ENCODE assay signal across 8 cellular contexts in genomic region chr16:1492923-1493745, GRCh38. TPM values are rescaled to one million over a fixed set of nuclear protein-coding genes. Genes with fewer than 3 reads are reported as not detected.
DNase-seq lines count a peak whose midpoint lies in the region; ATAC-seq and TF ChIP-seq lines count a peak whose summit lies in the region.

TELO2 (plus strand) TSS chr16:1493360; CDS start chr16:1494282, 922 bp downstream.

- H3K27me3 Mint-ChIP-seq in Calu3 (ENCODE audit: unreplicated experiment) (no peaks in the 10 kb centered on the region), glutamatergic neuron (ENCODE audit: unreplicated experiment) (peaks cover 8% of the 10 kb centered on the region), osteocyte (ENCODE audit: unreplicated experiment) (no peaks in the 10 kb centered on the region)
- H3K27me3 Mint-ChIP-seq in activated naive CD8-positive, alpha-beta T cell treated with anti-CD3 and anti-CD28 coated beads for 36 hours: no peaks in the 10 kb centered on the region

- H3K27ac Mint-ChIP-seq in Calu3 (ENCODE audit: unreplicated experiment) (peak within 1 kb of the TSS; percentile 96), glutamatergic neuron (ENCODE audit: unreplicated experiment) (peak within 1 kb of the TSS; percentile 94), osteocyte (ENCODE audit: unreplicated experiment) (peak within 1 kb of the TSS; percentile 88)
- peak within 1 kb of the TSS; percentile 99 for H3K27ac Mint-ChIP-seq in activated naive CD8-positive, alpha-beta T cell treated with anti-CD3 and anti-CD28 coated beads for 36 hours

- no peaks in the 10 kb centered on the region for H3K36me3 ChIP-seq in SU-DHL-6 (ENCODE audit: low read length)
- H3K36me3 ChIP-seq in testis (ENCODE audit: low read depth, missing control alignments): no peaks in the 10 kb centered on the region

- H3K4me3 Mint-ChIP-seq in Calu3 (ENCODE audit: low read depth, unreplicated experiment): peak within 1 kb of the TSS; percentile 85
- H3K4me3 Mint-ChIP-seq in activated naive CD8-positive, alpha-beta T cell treated with anti-CD3 and anti-CD28 coated beads for 36 hours: peak within 1 kb of the TSS; percentile 94
- H3K4me3 Mint-ChIP-seq in glutamatergic neuron (ENCODE audit: unreplicated experiment): peak within 1 kb of the TSS; percentile 97
- H3K4me3 Mint-ChIP-seq in osteocyte (ENCODE audit: unreplicated experiment): peak within 1 kb of the TSS; percentile 83

- TF ChIP-seq POLR2A in testis (IDR thresholded peaks at IDR 0.05): no peak

- H3K9me3 ChIP-seq in SU-DHL-6 (ENCODE audit: insufficient read depth, low read length): no peaks in the 10 kb centered on the region
- H3K9me3 ChIP-seq in testis: no peaks in the 10 kb centered on the region

- WGBS in testis, 2 donors: 1 to 3% methylated on average over 25 to 47 of the region's 89 CpGs

- H3K9me2 ChIP-seq in SU-DHL-6 (replicated peaks; ENCODE audit: insufficient read depth, low read length): no peaks in the 10 kb centered on the region

- H3K9me3 Mint-ChIP-seq in Calu3 (ENCODE audit: low read depth, unreplicated experiment) (no peaks in the 10 kb centered on the region), glutamatergic neuron (ENCODE audit: unreplicated experiment) (peaks cover 11% of the 10 kb centered on the region), osteocyte (ENCODE audit: unreplicated experiment) (no peaks in the 10 kb centered on the region)
- H3K9me3 Mint-ChIP-seq in activated naive CD8-positive, alpha-beta T cell treated with anti-CD3 and anti-CD28 coated beads for 36 hours: no peaks in the 10 kb centered on the region

- H3K4me1 Mint-ChIP-seq in Calu3 (ENCODE audit: low read depth, unreplicated experiment) (peaks cover 7% of the 10 kb centered on the region), glutamatergic neuron (ENCODE audit: low read depth, unreplicated experiment) (peaks cover 7% of the 10 kb centered on the region), osteocyte (ENCODE audit: unreplicated experiment) (peaks cover 17% of the 10 kb centered on the region)
- peaks cover 8% of the 10 kb centered on the region for H3K4me1 Mint-ChIP-seq in activated naive CD8-positive, alpha-beta T cell treated with anti-CD3 and anti-CD28 coated beads for 36 hours

- H3K36me3 Mint-ChIP-seq in Calu3 (ENCODE audit: insufficient read depth, unreplicated experiment): peaks cover 30% of the 10 kb centered on the region
- H3K36me3 Mint-ChIP-seq in activated naive CD8-positive, alpha-beta T cell treated with anti-CD3 and anti-CD28 coated beads for 36 hours: peaks cover 2% of the 10 kb centered on the region
- no peaks in the 10 kb centered on the region for H3K36me3 Mint-ChIP-seq in glutamatergic neuron (ENCODE audit: unreplicated experiment)
- peaks cover 2% of the 10 kb centered on the region for H3K36me3 Mint-ChIP-seq in osteocyte (ENCODE audit: unreplicated experiment)

- H3K9ac ChIP-seq in SU-DHL-6 (ENCODE audit: low read length): peak within 1 kb of the TSS; percentile 96

- H3K4me2 ChIP-seq in SU-DHL-6 (ENCODE audit: low read depth, low read length, poor library complexity, severe bottlenecking): peak within 1 kb of the TSS; percentile 84

- intact Hi-C loops in Calu3 (cut with micrococcal nuclease; ENCODE audit: unreplicated experiment) (no loop called here), testis (cut with DNase I; ENCODE audit: low total_unique reads) (loop anchor here (5.0 kb wide), 1 partner anchor 119 kb away; the partner anchor contains the start of genes CRAMP1 and IFT140)

- DNase-seq in Calu3 (peak; percentile 89), LNCaP clone FGC (ENCODE audit: low read depth) (peak; percentile 66), glutamatergic neuron (peak; percentile 89), osteocyte (ENCODE audit: extremely low spot score, unreplicated experiment) (peak; percentile 95), testis (peak; percentile 84)
- DNase-seq in activated naive CD8-positive, alpha-beta T cell treated with anti-CD3 and anti-CD28 coated beads for 36 hours: peak; percentile 88

- H3K27me3 ChIP-seq in SU-DHL-6 (ENCODE audit: low read length) (no peaks in the 10 kb centered on the region), testis (no peaks in the 10 kb centered on the region)

- H3K27ac ChIP-seq in SU-DHL-6 (ENCODE audit: low read depth, low read length): peak within 1 kb of the TSS; percentile 52
- peak within 1 kb of the TSS; percentile 80 to 82 for H3K27ac ChIP-seq in testis

- peaks cover 15% of the 10 kb centered on the region for H3K4me1 ChIP-seq in testis

- H3F3A ChIP-seq in SU-DHL-6 (ENCODE audit: insufficient read depth): no peaks in the 10 kb centered on the region

- peak within 1 kb of the TSS; percentile 82 for H2AFZ ChIP-seq in SU-DHL-6 (ENCODE audit: low read depth, low read length, severe bottlenecking)

- TF ChIP-seq CTCF in Calu3 (IDR thresholded peaks at IDR 0.05; ENCODE audit: unreplicated experiment) (no peak), LNCaP clone FGC (IDR thresholded peaks at IDR 0.05; ENCODE audit: control insufficient read depth, extremely low read depth, insufficient read depth) (no peak), SU-DHL-6 (IDR thresholded peaks at IDR 0.05; ENCODE audit: insufficient read depth, low read length, poor library complexity, severe bottlenecking) (no peak), glutamatergic neuron (IDR thresholded peaks at IDR 0.05; ENCODE audit: partially characterized antibody, unreplicated experiment) (no peak), osteocyte (IDR thresholded peaks at IDR 0.05) (no peak), testis (IDR thresholded peaks at IDR 0.05) (peak in 1 of 3 experiments; percentile 21)

- no peaks in the 10 kb centered on the region for H4K20me1 ChIP-seq in SU-DHL-6 (ENCODE audit: low read depth, low read length)

- H3K4me3 ChIP-seq in LNCaP clone FGC (ENCODE audit: low read depth, low read length) (peak within 1 kb of the TSS; percentile 85), SU-DHL-6 (ENCODE audit: insufficient read depth, low read length, poor library complexity, severe bottlenecking) (peak within 1 kb of the TSS; percentile 94), testis (peak within 1 kb of the TSS; percentile 69 to 91)

- ATAC-seq in GM21529 (IDR thresholded peaks at IDR 0.05; ENCODE audit: unreplicated experiment): peak; percentile 66

- CTCF ChIA-PET in Calu3 (lab: Charles Lee): interaction anchor here (0.5 to 1.0 kb wide), 3 partner anchors 18 to 213 kb away, joined by 3 to 4 read pairs (median 4); partner anchors contain the start of gene MAPK8IP3

- BruUV-seq in Calu3 (replicated peaks; lab: Mats Ljungman, UMichigan): TSS peak; percentile 92

- H3K79me2 ChIP-seq in SU-DHL-6 (ENCODE audit: insufficient read depth, low read length): peaks cover 13% of the 10 kb centered on the region; the same call in 1 of the 2 replicates

RNA-seq across cellular contexts. Expression of gene TELO2, which starts in this region (rescaled TPM):
- total RNA-seq in Calu3 (2022): 84.9 and 85.4 TPM in 2 replicates
- total RNA-seq in activated naive CD8-positive, alpha-beta T cell treated with anti-CD3 and anti-CD28 coated beads for 36 hours: 10 to 100 TPM; 82.5 to 82.9 TPM
- total RNA-seq in glutamatergic neuron (ENCODE audit: unreplicated experiment): 101 TPM
- total RNA-seq in osteocyte: 35.7 and 37.8 TPM in 2 replicates
- 10 to 100 TPM; 45.2 to 46.0 TPM for total RNA-seq in testis
- 25.7 TPM for polyA plus RNA-seq in testis (ENCODE audit: insufficient read depth, low read depth, low replicate concordance)

Comparison
In these comparisons a context has a peak if more than half of its experiments do, and no peak if none do; other contexts are left out.
1. Peak in every context shown above with its lines: DNase-seq, ATAC-seq, H3K4me3 ChIP-seq and H3K27ac ChIP-seq.